In genomic region chr2:216849987-216850386, GRCh38 we compare ENCODE assay signal across 9 cellular contexts. TPM values are rescaled to one million over a fixed set of nuclear protein-coding genes. Genes with fewer than 3 reads are reported as not detected.
A peak's percentile ranks its signal among the peaks of the same experiment; 100 is the strongest.
DNase-seq lines count a peak whose midpoint lies in the region; ATAC-seq and TF ChIP-seq lines count a peak whose summit lies in the region.
"Had no signal": no experiment of that assay in that cellular context is flagged by ENCODE, and none has a peak within 500 bp of the region (broad histone marks: within the 10 kb centered on the region; RNA-seq: fewer than 3 reads in every experiment).

No MANE protein-coding gene starts in this region.

- peaks cover 2% of the 10 kb centered on the region for H3K27me3 Mint-ChIP-seq in activated T-cell treated with anti-CD3 and anti-CD28 coated beads, Interleukin-2, amount 50 U/mL, for 4 hours (ENCODE audit: low read depth)
- no peaks in the 10 kb centered on the region for H3K27me3 Mint-ChIP-seq in stimulated activated naive CD8-positive, alpha-beta T cell treated with anti-CD3 and anti-CD28 coated beads, Interleukin-15, Interleukin-2, amounts not matched to agents 100 ng/mL and 50 ng/mL, for 24 hours
- H3K27me3 Mint-ChIP-seq in neural progenitor cell (ENCODE audit: insufficient read depth, low read depth) = no peaks in the 10 kb centered on the region
- peaks cover 2% of the 10 kb centered on the region for H3K27me3 Mint-ChIP-seq in GM23338 (ENCODE audit: insufficient read depth, low read depth, poor library complexity)

- peaks cover 9% of the 10 kb centered on the region for H3K4me1 ChIP-seq in neural progenitor cell
- H3K4me1 ChIP-seq in GM23338 (ENCODE audit: insufficient read depth) = no peaks in the 10 kb centered on the region

- no peaks in the 10 kb centered on the region for H3K27me3 ChIP-seq in neural progenitor cell
- H3K27me3 ChIP-seq in GM23338 (ENCODE audit: insufficient read depth) = no peaks in the 10 kb centered on the region

- no peak overlapping the region for H3K4me3 Mint-ChIP-seq in activated T-cell treated with anti-CD3 and anti-CD28 coated beads, Interleukin-2, amount 50 U/mL, for 4 hours
- H3K4me3 Mint-ChIP-seq in stimulated activated naive CD8-positive, alpha-beta T cell treated with anti-CD3 and anti-CD28 coated beads, Interleukin-15, Interleukin-2, amounts not matched to agents 100 ng/mL and 50 ng/mL, for 24 hours = no peak overlapping the region
- H3K4me3 Mint-ChIP-seq in neural progenitor cell = no peak overlapping the region
- no peak overlapping the region for H3K4me3 Mint-ChIP-seq in GM23338

- H3K9me2 ChIP-seq in GM23338 (ENCODE audit: insufficient read depth) = peaks cover 3% of the 10 kb centered on the region; the same call in 1 of the 2 replicates

- no peak overlapping the region for H2AFZ ChIP-seq in neural progenitor cell (replicated peaks)
- no peak overlapping the region for H2AFZ ChIP-seq in GM23338

- H3K4me1 Mint-ChIP-seq in activated T-cell treated with anti-CD3 and anti-CD28 coated beads, Interleukin-2, amount 50 U/mL, for 4 hours (ENCODE audit: low read depth) = no peaks in the 10 kb centered on the region
- H3K4me1 Mint-ChIP-seq in stimulated activated naive CD8-positive, alpha-beta T cell treated with anti-CD3 and anti-CD28 coated beads, Interleukin-15, Interleukin-2, amounts not matched to agents 100 ng/mL and 50 ng/mL, for 24 hours (ENCODE audit: low read depth) = peaks cover 4% of the 10 kb centered on the region
- H3K4me1 Mint-ChIP-seq in neural progenitor cell (peaks cover 17% of the 10 kb centered on the region), GM23338 (peaks cover 1% of the 10 kb centered on the region; the same call in 1 of the 3 replicates)

- H3K9me3 ChIP-seq in neural progenitor cell (ENCODE audit: low read depth) = no peaks in the 10 kb centered on the region

- H4K20me1 ChIP-seq in neural progenitor cell (ENCODE audit: low read depth) (no peaks in the 10 kb centered on the region), GM23338 (replicated peaks; ENCODE audit: insufficient read depth) (no peaks in the 10 kb centered on the region)

- H3K79me2 ChIP-seq in neural progenitor cell (ENCODE audit: low read depth) (no peaks in the 10 kb centered on the region), GM23338 (replicated peaks; ENCODE audit: insufficient read depth) (no peaks in the 10 kb centered on the region)

- H3K9me3 Mint-ChIP-seq in activated T-cell treated with anti-CD3 and anti-CD28 coated beads, Interleukin-2, amount 50 U/mL, for 4 hours = no peaks in the 10 kb centered on the region
- H3K9me3 Mint-ChIP-seq in stimulated activated naive CD8-positive, alpha-beta T cell treated with anti-CD3 and anti-CD28 coated beads, Interleukin-15, Interleukin-2, amounts not matched to agents 100 ng/mL and 50 ng/mL, for 24 hours = no peaks in the 10 kb centered on the region
- H3K9me3 Mint-ChIP-seq in neural progenitor cell = no peaks in the 10 kb centered on the region
- no peaks in the 10 kb centered on the region for H3K9me3 Mint-ChIP-seq in GM23338

- ATAC-seq in activated T-cell treated with anti-CD3 and anti-CD28 coated beads, Interleukin-2, amount 50 U/mL, for 4 hours = peak; percentile 47 to 66
- no peak for ATAC-seq in GM23338

- no peak overlapping the region for H3K9ac ChIP-seq in neural progenitor cell

- DNase-seq in NCI-H2081 (lab: John Stamatoyannopoulos, UW) = peak; percentile 39 to 70
- DNase-seq in NCI-H2081 treated with DMSO at 0.1 percent for 48 hours (lab: John Stamatoyannopoulos, UW) = no peak
- DNase-seq in activated T-cell treated with anti-CD3 and anti-CD28 coated beads, Interleukin-2, amount 50 U/mL, for 4 hours = peak; percentile 20
- peak; percentile 53 to 71 for DNase-seq in hippocampal formation (lab: John Stamatoyannopoulos, UW)
- DNase-seq in neural progenitor cell (ENCODE audit: low spot score) = no peak
- DNase-seq in activated gamma-delta T cell treated with Interleukin-2 at 50 U/mL for 16 hours = no peak
- no peak for DNase-seq in GM23338 (ENCODE audit: low spot score)
- DNase-seq: NCI-H187 treated with DMSO at 0.1 percent for 48 hours had no signal

- peak overlapping the region; percentile 43 for H3K27ac Mint-ChIP-seq in stimulated activated naive CD8-positive, alpha-beta T cell treated with anti-CD3 and anti-CD28 coated beads, Interleukin-15, Interleukin-2, amounts not matched to agents 100 ng/mL and 50 ng/mL, for 24 hours
- H3K27ac Mint-ChIP-seq in neural progenitor cell (no peak overlapping the region), GM23338 (no peak overlapping the region)

- H3F3A ChIP-seq in neural progenitor cell (ENCODE audit: low read depth) (no peaks in the 10 kb centered on the region), GM23338 (replicated peaks; ENCODE audit: low read depth) (no peaks in the 10 kb centered on the region)

- H3K4me3 ChIP-seq in neural progenitor cell (no peak overlapping the region), GM23338 (no peak overlapping the region)

- TF ChIP-seq CTCF in neural progenitor cell (IDR thresholded peaks at IDR 0.05) (no peak), GM23338 (conservative IDR thresholded peaks at IDR 0.05; ENCODE audit: low read depth in 2 of 2) (no peak)

- H3K4me2 ChIP-seq in neural progenitor cell = no peak overlapping the region
- no peak overlapping the region for H3K4me2 ChIP-seq in GM23338

- no peaks in the 10 kb centered on the region for H3K36me3 ChIP-seq in neural progenitor cell
- no peaks in the 10 kb centered on the region for H3K36me3 ChIP-seq in GM23338 (ENCODE audit: insufficient read depth)

- H3K27ac ChIP-seq in neural progenitor cell (no peak overlapping the region), GM23338 (ENCODE audit: low read depth) (no peak overlapping the region)

- H3K36me3 Mint-ChIP-seq in activated T-cell treated with anti-CD3 and anti-CD28 coated beads, Interleukin-2, amount 50 U/mL, for 4 hours (ENCODE audit: insufficient read depth) = no peaks in the 10 kb centered on the region
- no peaks in the 10 kb centered on the region for H3K36me3 Mint-ChIP-seq in stimulated activated naive CD8-positive, alpha-beta T cell treated with anti-CD3 and anti-CD28 coated beads, Interleukin-15, Interleukin-2, amounts not matched to agents 100 ng/mL and 50 ng/mL, for 24 hours (ENCODE audit: low read depth)
- no peaks in the 10 kb centered on the region for H3K36me3 Mint-ChIP-seq in neural progenitor cell
- H3K36me3 Mint-ChIP-seq in GM23338 (ENCODE audit: low read depth) = no peaks in the 10 kb centered on the region

RNA-seq across cellular contexts. Expression of gene TNP1, which starts 9.9 kb away (rescaled TPM):
- not detected for total RNA-seq in activated T-cell treated with anti-CD3 and anti-CD28 coated beads, Interleukin-2, amount 50 U/mL, for 4 hours
- not detected in 2 replicates for total RNA-seq in neural progenitor cell (ENCODE audit: low replicate concordance)
- total RNA-seq in GM23338 (2014; rRNA removed; shearing (Covaris generic)) = not detected in 2 replicates
- polyA plus RNA-seq in GM23338 (2016; fragmentation: Nextera tagmentation; extraction: Ambion mirVana) = not detected in 2 replicates

Comparison
In these comparisons a context has a peak if more than half of its experiments do, and no peak if none do; other contexts are left out.
1. DNase-seq: peak in NCI-H2081 (2 of 2), activated T-cell treated with anti-CD3 and anti-CD28 coated beads, Interleukin-2, amount 50 U/mL, for 4 hours (single experiment) and hippocampal formation (2 of 2); none in NCI-H2081 treated with DMSO at 0.1 percent for 48 hours (single experiment), neural progenitor cell (single experiment), activated gamma-delta T cell treated with Interleukin-2 at 50 U/mL for 16 hours (single experiment) and GM23338 (single experiment).